In the genomic region with DNA sequence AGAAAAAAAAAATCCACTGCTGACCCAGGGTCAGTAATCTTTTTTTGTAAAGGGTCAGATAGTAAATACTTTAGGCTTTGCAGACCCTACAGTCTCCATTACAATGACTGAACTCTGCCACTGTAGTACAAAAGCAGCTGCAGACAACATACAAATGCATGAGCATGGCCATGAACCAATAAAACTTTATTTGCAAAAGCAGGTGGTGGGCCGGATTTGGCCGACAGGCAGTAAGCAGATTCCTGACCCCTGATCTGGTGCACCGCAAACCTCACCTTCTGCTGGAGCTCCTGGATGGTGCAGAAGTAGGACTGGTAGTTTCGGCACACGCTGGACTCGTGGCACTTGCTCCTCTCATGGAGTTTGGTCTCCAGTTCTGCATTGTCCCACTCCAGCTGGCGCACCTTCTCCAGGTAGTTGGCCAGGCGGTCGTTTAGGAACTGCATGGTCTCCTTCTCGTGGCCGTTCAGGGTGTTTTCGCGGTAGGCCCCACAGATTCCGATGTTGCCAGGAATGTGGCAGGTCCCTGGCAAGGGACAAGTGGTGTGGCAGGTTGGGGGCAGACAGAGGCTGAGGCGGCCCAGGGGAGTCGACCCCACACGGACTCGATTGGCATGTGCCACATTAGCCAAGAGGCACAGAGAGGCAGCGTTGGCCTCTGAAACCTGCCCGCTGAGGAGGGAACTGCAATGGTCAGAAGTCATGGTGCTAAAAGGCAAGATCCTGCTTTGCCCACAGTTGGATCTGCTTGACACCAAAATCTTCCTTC, we compare ENCODE assay signal across 25 cellular contexts. TPM values are rescaled to one million over a fixed set of nuclear protein-coding genes. Genes with fewer than 3 reads are reported as not detected.
DNase-seq lines count a peak whose midpoint lies in the region; ATAC-seq, FAIRE-seq and TF ChIP-seq lines count a peak whose summit lies in the region.
"Had no signal": no experiment of that assay in that cellular context is flagged by ENCODE, and none has a peak within 500 bp of the region (broad histone marks: within the 10 kb centered on the region; RNA-seq: fewer than 3 reads in every experiment).

No MANE protein-coding gene starts in this region.

- no TSS peak for BruUV-seq in K562 (replicated peaks; lab: Mats Ljungman, UMichigan)

- H3K4ac ChIP-seq in H1 (replicated peaks; ENCODE audit: insufficient read length, low read depth, low read length) (no peak overlapping the region), trophoblast cell (ENCODE audit: low read depth, low read length) (no peak overlapping the region)

- intact Hi-C loops in K562 (cut with micrococcal nuclease) (no loop called here), lower lobe of right lung (cut with DNase I) (no loop called here)

- no peak overlapping the region for H4K5ac ChIP-seq in H1 (ENCODE audit: insufficient read length, low read depth, low read length)

- no peak overlapping the region for H3K56ac ChIP-seq in H1 (replicated peaks; ENCODE audit: insufficient read length, low read depth, low read length)

- in situ Hi-C loops in K562 (cut with MboI): no loop called here

- no peak overlapping the region for H4K12ac ChIP-seq in trophoblast cell (ENCODE audit: low read depth, low read length)

- no peaks in the 10 kb centered on the region for H3K23me2 ChIP-seq in H1 (ENCODE audit: low read depth, low read length)

- no peak overlapping the region for H3K14ac ChIP-seq in H1 (ENCODE audit: insufficient read length)
- H3K14ac ChIP-seq in trophoblast cell (ENCODE audit: low read length): no peak overlapping the region

- TF ChIP-seq POLR2A in K562 (conservative IDR thresholded peaks at IDR 0.05) (no peak), H1 (IDR thresholded peaks at IDR 0.05; ENCODE audit: control extremely low read depth in 1 of 2, low read depth in 2 of 2, low read length in 2 of 2) (no peak)

- H2AFZ ChIP-seq in K562 (ENCODE audit: low read depth, low read length) (no peak overlapping the region), H1 (ENCODE audit: low read length) (no peak overlapping the region), trophoblast cell (ENCODE audit: insufficient read depth, low read length, poor library complexity) (no peak overlapping the region)

- H3K79me1 ChIP-seq in H1 (ENCODE audit: low read depth, low read length) (no peaks in the 10 kb centered on the region), trophoblast cell (ENCODE audit: low read length) (no peaks in the 10 kb centered on the region)

- H3K18ac ChIP-seq in H1 (ENCODE audit: extremely low read depth, low read length) (peak overlapping the region; percentile 43; the same call in 1 of the 2 replicates), trophoblast cell (ENCODE audit: low read length) (no peak overlapping the region)

- ATAC-seq in K562 (no peak), GM21529 (IDR thresholded peaks at IDR 0.05; ENCODE audit: unreplicated experiment) (no peak), lower lobe of right lung (no peak), HG02763 (IDR thresholded peaks at IDR 0.05; ENCODE audit: unreplicated experiment) (no peak)
- ATAC-seq: HCT116 had no signal

- H3K4me2 ChIP-seq in K562 (ENCODE audit: insufficient read depth, low read length) (no peak overlapping the region), H1 (ENCODE audit: insufficient read depth in 1 of 2, low read depth in 2 of 2, low read length in 2 of 2) (no peak overlapping the region), trophoblast cell (ENCODE audit: low read length) (no peak overlapping the region)

- no peaks in the 10 kb centered on the region for H4K20me1 ChIP-seq in K562 (replicated peaks; ENCODE audit: control insufficient read depth, insufficient read depth, low read length)
- H4K20me1 ChIP-seq in H1 (replicated peaks in 1 of 2; ENCODE audit: control insufficient read depth in 1 of 2, insufficient read depth in 2 of 2, low read length in 2 of 2): no peaks in the 10 kb centered on the region

- H3K79me2 ChIP-seq in K562 (ENCODE audit: control insufficient read depth, insufficient read depth, low read length): no peaks in the 10 kb centered on the region
- H3K79me2 ChIP-seq in H1 (ENCODE audit: control insufficient read depth in 1 of 2, insufficient read depth in 2 of 2, low read length in 2 of 2): no peaks in the 10 kb centered on the region
- H3K79me2 ChIP-seq in trophoblast cell (ENCODE audit: control insufficient read depth, insufficient read depth, low read length, poor library complexity): no peaks in the 10 kb centered on the region

- H2BK12ac ChIP-seq in H1 (ENCODE audit: low read depth, low read length) (peak overlapping the region; percentile 53; the same call in 1 of the 2 replicates), trophoblast cell (ENCODE audit: low read length) (no peak overlapping the region)

- H2BK20ac ChIP-seq in H1 (ENCODE audit: low read length): no peak overlapping the region

- H2BK120ac ChIP-seq in H1 (replicated peaks; ENCODE audit: low read depth, low read length): no peak overlapping the region
- no peak overlapping the region for H2BK120ac ChIP-seq in trophoblast cell (ENCODE audit: insufficient read depth, low read length, poor library complexity)

- no peak overlapping the region for H4K91ac ChIP-seq in H1 (replicated peaks; ENCODE audit: insufficient read length, low read length)
- no peak overlapping the region for H4K91ac ChIP-seq in trophoblast cell (ENCODE audit: low read depth, low read length)

- H2BK5ac ChIP-seq in H1 (ENCODE audit: low read depth, low read length) (peak overlapping the region; percentile 15; the same call in 1 of the 2 replicates), trophoblast cell (ENCODE audit: low read depth, low read length, poor library complexity) (no peak overlapping the region)

- H2BK15ac ChIP-seq in H1 (ENCODE audit: low read length): peak overlapping the region; percentile 76; the same call in 1 of the 2 replicates

- 0% methylated on average over 20 of the region's 20 CpGs for WGBS in K562 (ENCODE audit: insufficient coverage, low coverage, missing lambda C conversion rate)
- 94% methylated on average over 20 of the region's 20 CpGs; no CpG with 5 or more reads in 1 of the 2 experiments for WGBS in H1 (ENCODE audit: extremely low coverage in 1 of 2, insufficient coverage in 1 of 2, insufficient read length in 1 of 2, insufficient replicate concordance in 2 of 2, low coverage in 1 of 2, low lambda C conversion rate in 2 of 2, missing lambda C conversion rate in 1 of 2), 2 experiments
- no CpG with 5 or more reads among the region's 20 CpGs for WGBS in trophoblast cell (ENCODE audit: extremely low coverage, insufficient coverage, insufficient read length)

- H3K27ac ChIP-seq in K562 (ENCODE audit: extremely low read depth, low read depth, low read length) (no peak overlapping the region), H1 (ENCODE audit: low read depth, low read length) (no peak overlapping the region), trophoblast cell (ENCODE audit: low read depth, low read length) (no peak overlapping the region), lower lobe of right lung (no peak overlapping the region)

- H3K36me3 ChIP-seq in K562 (ENCODE audit: control insufficient read depth, insufficient read depth, low read length) (no peaks in the 10 kb centered on the region), H1 (ENCODE audit: control insufficient read depth in 2 of 4, insufficient read depth in 4 of 4, low read length in 3 of 4) (no peaks in the 10 kb centered on the region), trophoblast cell (ENCODE audit: control insufficient read depth in 1 of 2, insufficient read depth in 2 of 2, low read length in 2 of 2) (no peaks in the 10 kb centered on the region), lower lobe of right lung (no peaks in the 10 kb centered on the region)

- DNase-seq in HTR-8/SVneo (ENCODE audit: insufficient read length, low spot score): no peak
- no peak for DNase-seq in K562 (ENCODE audit: extremely low read depth in 1 of 4, low spot score in 3 of 4)
- no peak for DNase-seq in H1 (ENCODE audit: low read depth in 1 of 2, low spot score in 2 of 2)
- no peak for DNase-seq in trophoblast cell
- no peak for DNase-seq in lower lobe of right lung
- no peak for DNase-seq in amygdala (lab: John Stamatoyannopoulos, UW)
- DNase-seq: C1 segment of cervical spinal cord; Calu3; CD4-positive, alpha-beta memory T cell; COR-L47; DMS53; DMS79 treated with DMSO at 0.1 percent for 48 hours; GF-D8; H9 had no signal

- no peak for TF ChIP-seq EP300 in K562 (IDR thresholded peaks at IDR 0.05; ENCODE audit: low read length)
- TF ChIP-seq EP300 in H1 (IDR thresholded peaks at IDR 0.05; ENCODE audit: borderline replicate concordance in 1 of 2, low read depth in 2 of 2, low read length in 2 of 2): no peak

- H3K27me3 ChIP-seq in K562 (ENCODE audit: control insufficient read depth in 2 of 2, insufficient read depth in 2 of 2, low read length in 2 of 2) (peaks cover 14 to 39% of the 10 kb centered on the region in 2 experiments; a peak in 3 of 5 replicates), H1 (replicated peaks in 1 of 4; ENCODE audit: control insufficient read depth in 3 of 4, extremely low read depth in 1 of 4, insufficient read depth in 3 of 4, low read length in 3 of 4) (no peaks in the 10 kb centered on the region; a peak in 2 of 7 replicates), trophoblast cell (ENCODE audit: insufficient read depth, low read length) (no peaks in the 10 kb centered on the region), lower lobe of right lung (ENCODE audit: low read depth) (no peaks in the 10 kb centered on the region)

- CTCF ChIA-PET in K562 (lab: Yijun Ruan, JAX; ENCODE audit: low intra/inter-chr PET ratio) (no interaction called here), H1 (lab: Charles Lee; ENCODE audit: partially characterized antibody) (interaction anchor here (0.6 to 0.9 kb wide), 2 partner anchors 89 to 252 kb away, joined by 3 read pairs; no protein-coding TSS in a partner anchor)

- FAIRE-seq in HTR-8/SVneo (lab: Jason Lieb, UNC): peak; percentile 36
- FAIRE-seq in K562 (lab: Jason Lieb, UNC): no peak
- no peak for FAIRE-seq in H1 (lab: Jason Lieb, UNC)
- FAIRE-seq: GM12891, GM18507 had no signal

- TF ChIP-seq CTCF in K562 (IDR thresholded peaks at IDR 0.05 in 2 of 3, conservative IDR thresholded peaks at IDR 0.05 in 1 of 3; ENCODE audit: insufficient read depth in 2 of 3, low read depth in 1 of 3, low read length in 3 of 3): no peak
- no peak for TF ChIP-seq CTCF in H1 (IDR thresholded peaks at IDR 0.05; ENCODE audit: control extremely low read depth in 1 of 3, insufficient read depth in 1 of 3, low read depth in 1 of 3, low read length in 3 of 3)
- no peak for TF ChIP-seq CTCF in lower lobe of right lung (IDR thresholded peaks at IDR 0.05)

- H3K4me3 ChIP-seq in K562: no peak overlapping the region
- H3K4me3 ChIP-seq in H1 (ENCODE audit: extremely low read depth in 1 of 4, insufficient read depth in 2 of 4, low read depth in 3 of 4, low read length in 4 of 4): no peak overlapping the region
- H3K4me3 ChIP-seq in trophoblast cell (ENCODE audit: low read depth, low read length): no peak overlapping the region
- H3K4me3 ChIP-seq in lower lobe of right lung: no peak overlapping the region

- H3K23ac ChIP-seq in H1 (ENCODE audit: insufficient read length): no peak overlapping the region
- H3K23ac ChIP-seq in trophoblast cell (ENCODE audit: low read length): peak overlapping the region; percentile 10

- H3K9ac ChIP-seq in K562 (ENCODE audit: insufficient read depth in 1 of 2, low read depth in 2 of 2, low read length in 2 of 2) (no peak overlapping the region), H1 (replicated peaks in 1 of 4; ENCODE audit: extremely low read depth in 1 of 4, low read depth in 3 of 4, low read length in 3 of 4) (no peak overlapping the region), trophoblast cell (ENCODE audit: low read length) (no peak overlapping the region)

- TF ChIP-seq RAD21 in K562 (CRISPR knock-in tag; conservative IDR thresholded peaks at IDR 0.05 in 1 of 2, IDR thresholded peaks at IDR 0.05 in 1 of 2) (no peak), H1 (IDR thresholded peaks at IDR 0.05 in 1 of 2, conservative IDR thresholded peaks at IDR 0.05 in 1 of 2; ENCODE audit: low read depth in 2 of 2, low read length in 2 of 2) (no peak)

- POLR2A ChIA-PET in K562 (lab: Yijun Ruan, JAX) (interaction anchor here (0.6 kb wide), 2 partner anchors 13 to 228 kb away, joined by 3 read pairs; partner anchors contain the start of gene KRT37), H1 (lab: Charles Lee; ENCODE audit: partially characterized antibody) (no interaction called here)

- H3K4me1 ChIP-seq in K562 (replicated peaks in 1 of 2; ENCODE audit: control insufficient read depth in 2 of 2, insufficient read depth in 2 of 2, low read length in 2 of 2): no peaks in the 10 kb centered on the region
- peaks cover 0 to 7% (median 1%) of the 10 kb centered on the region in 4 experiments; a peak in 5 of 7 replicates for H3K4me1 ChIP-seq in H1 (replicated peaks in 1 of 4; ENCODE audit: control insufficient read depth in 3 of 4, insufficient read depth in 4 of 4, low read length in 3 of 4)
- peaks cover 0 to 5% of the 10 kb centered on the region in 2 experiments for H3K4me1 ChIP-seq in trophoblast cell (ENCODE audit: control insufficient read depth in 1 of 2, insufficient read depth in 2 of 2, low read length in 2 of 2)
- H3K4me1 ChIP-seq in lower lobe of right lung: no peaks in the 10 kb centered on the region

- H2AK5ac ChIP-seq in H1 (ENCODE audit: low read depth, low read length) (no peak overlapping the region), trophoblast cell (ENCODE audit: low read length) (no peak overlapping the region)

- H3K9me1 ChIP-seq in K562 (ENCODE audit: control insufficient read depth, insufficient read depth, low read length): no peaks in the 10 kb centered on the region

- no peak overlapping the region for H4K8ac ChIP-seq in H1 (ENCODE audit: extremely low read depth, insufficient read depth, low read length)
- no peak overlapping the region for H4K8ac ChIP-seq in trophoblast cell (ENCODE audit: low read depth, low read length)

- H3K9me3 ChIP-seq in K562 (replicated peaks; ENCODE audit: control insufficient read depth, insufficient read depth, low read depth, low read length): no peaks in the 10 kb centered on the region
- no peaks in the 10 kb centered on the region for H3K9me3 ChIP-seq in H1 (ENCODE audit: insufficient read depth in 2 of 2, low read depth in 1 of 2, low read length in 1 of 2)
- peaks cover 5% of the 10 kb centered on the region for H3K9me3 ChIP-seq in trophoblast cell (ENCODE audit: insufficient read depth, low read depth, low read length)
- H3K9me3 ChIP-seq in lower lobe of right lung: no peaks in the 10 kb centered on the region

RNA-seq across cellular contexts. Expression of gene KRT37, which starts 13.1 kb away (rescaled TPM):
- not detected in 2 replicates for total RNA-seq in K562 (2011; cell fraction: chromatin; rRNA removed; ENCODE audit: low replicate concordance)
- total RNA-seq in K562 (2011; cell fraction: nucleolus; rRNA removed): not detected in 2 replicates
- not detected in 2 replicates for total RNA-seq in K562 (2011; cell fraction: nucleoplasm; rRNA removed)
- total RNA-seq in K562 (2014; rRNA removed) (not detected in 2 replicates), K562 (2014; rRNA removed; fragmentation: Illumina TruSeq; extraction: Trizol) (not detected in 2 replicates), K562 (2015; rRNA removed; fragmentation: Illumina TruSeq; extraction: Trizol) (not detected in 2 replicates), K562 (2021) (not detected in 2 replicates), lower lobe of right lung (not detected)
- polyA plus RNA-seq in K562 (2011; rRNA removed) (not detected in 2 replicates), K562 (2014; fragmentation: Illumina TruSeq; extraction: Trizol) (not detected in 2 replicates), K562 (2014; fragmentation: Nextera tagmentation; extraction: Ambion mirVana) (not detected), K562 (2014; rRNA removed) (not detected in 2 replicates), H1 (2011; rRNA removed) (not detected in 2 replicates)
- polyA plus RNA-seq in K562 (2011; cell fraction: cytosol; rRNA removed): not detected in 2 replicates
- polyA plus RNA-seq in K562 (2011; cell fraction: nucleus; rRNA removed): not detected in 2 replicates
- not detected in 2 replicates for polyA plus RNA-seq in K562 (2012)
- polyA minus RNA-seq in K562 (2011; rRNA and poly(A)+ RNA removed): not detected in 2 replicates
- not detected in 2 replicates for polyA minus RNA-seq in K562 (2011; cell fraction: cytosol; rRNA and poly(A)+ RNA removed)
- not detected in 2 replicates for polyA minus RNA-seq in K562 (2011; cell fraction: nucleus; rRNA and poly(A)+ RNA removed)
- not detected in 2 replicates for total RNA-seq in H1 (2021; fragmentation: NEBNext Ultra II Directional; extraction: Animal tissue kit (Norgen Biotek cat#: 25700))
- not detected for polyA plus RNA-seq in H1 (2011; cell fraction: cytosol; rRNA removed)
- not detected for polyA plus RNA-seq in H1 (2011; cell fraction: nucleus; rRNA removed)
- polyA plus RNA-seq in H1 (2012, experiment 1 of 2): not detected in 4 replicates
- not detected for polyA plus RNA-seq in H1 (2012, experiment 2 of 2)
- polyA plus RNA-seq in H1 (2013, experiment 1 of 2): not detected
- polyA plus RNA-seq in H1 (2013, experiment 2 of 2): not detected
- polyA minus RNA-seq in H1 (2011; rRNA and poly(A)+ RNA removed): not detected in 2 replicates
- not detected for polyA minus RNA-seq in H1 (2011; cell fraction: cytosol; rRNA and poly(A)+ RNA removed)
- not detected for polyA minus RNA-seq in H1 (2011; cell fraction: nucleus; rRNA and poly(A)+ RNA removed)
- 0.03 and 0.07 TPM in 2 replicates for polyA plus RNA-seq in trophoblast cell (2013)
- total RNA-seq: A172; A673; Calu3; CD4-positive, alpha-beta memory T cell; Daoy; G401; H4; H9 had no signal
- polyA plus RNA-seq: BJ; CD4-positive, alpha-beta memory T cell had no signal

RNA-seq across cellular contexts. Expression of gene KRT31, which starts 13.8 kb away (rescaled TPM):
- not detected in 2 replicates for total RNA-seq in K562 (2011; cell fraction: chromatin; rRNA removed; ENCODE audit: low replicate concordance)
- not detected in 2 replicates for total RNA-seq in K562 (2011; cell fraction: nucleolus; rRNA removed)
- total RNA-seq in K562 (2011; cell fraction: nucleoplasm; rRNA removed): not detected in 2 replicates
- total RNA-seq in K562 (2014; rRNA removed) (not detected in 2 replicates), K562 (2014; rRNA removed; fragmentation: Illumina TruSeq; extraction: Trizol) (not detected in 2 replicates), K562 (2015; rRNA removed; fragmentation: Illumina TruSeq; extraction: Trizol) (not detected in 2 replicates), K562 (2021) (not detected in 2 replicates), lower lobe of right lung (not detected)
- polyA plus RNA-seq in K562 (2011; rRNA removed) (not detected in 2 replicates), K562 (2014; fragmentation: Illumina TruSeq; extraction: Trizol) (not detected in 2 replicates), K562 (2014; fragmentation: Nextera tagmentation; extraction: Ambion mirVana) (not detected), K562 (2014; rRNA removed) (not detected in 2 replicates), H1 (2011; rRNA removed) (not detected in 2 replicates)
- polyA plus RNA-seq in K562 (2011; cell fraction: cytosol; rRNA removed): not detected in 2 replicates
- polyA plus RNA-seq in K562 (2011; cell fraction: nucleus; rRNA removed): not detected in 2 replicates
- polyA plus RNA-seq in K562 (2012): not detected in 2 replicates
- not detected in 2 replicates for polyA minus RNA-seq in K562 (2011; rRNA and poly(A)+ RNA removed)
- not detected in 2 replicates for polyA minus RNA-seq in K562 (2011; cell fraction: cytosol; rRNA and poly(A)+ RNA removed)
- not detected in 2 replicates for polyA minus RNA-seq in K562 (2011; cell fraction: nucleus; rRNA and poly(A)+ RNA removed)
- total RNA-seq in H1 (2021; fragmentation: NEBNext Ultra II Directional; extraction: Animal tissue kit (Norgen Biotek cat#: 25700)): not detected in 2 replicates
- not detected for polyA plus RNA-seq in H1 (2011; cell fraction: cytosol; rRNA removed)
- not detected for polyA plus RNA-seq in H1 (2011; cell fraction: nucleus; rRNA removed)
- polyA plus RNA-seq in H1 (2012, experiment 1 of 2): not detected in 4 replicates
- polyA plus RNA-seq in H1 (2012, experiment 2 of 2): not detected
- not detected for polyA plus RNA-seq in H1 (2013, experiment 1 of 2)
- not detected for polyA plus RNA-seq in H1 (2013, experiment 2 of 2)
- polyA minus RNA-seq in H1 (2011; rRNA and poly(A)+ RNA removed): not detected in 2 replicates
- not detected for polyA minus RNA-seq in H1 (2011; cell fraction: cytosol; rRNA and poly(A)+ RNA removed)
- polyA minus RNA-seq in H1 (2011; cell fraction: nucleus; rRNA and poly(A)+ RNA removed): not detected
- polyA plus RNA-seq in trophoblast cell (2013): not detected in 2 replicates
- total RNA-seq: A172; A673; Calu3; CD4-positive, alpha-beta memory T cell; Daoy; G401; H4; H9 had no signal
- polyA plus RNA-seq: CD4-positive, alpha-beta memory T cell had no signal

RNA-seq across cellular contexts. Expression of gene KRT34, which starts 29.1 kb away (rescaled TPM):
- not detected in 2 replicates for total RNA-seq in K562 (2011; cell fraction: chromatin; rRNA removed; ENCODE audit: low replicate concordance)
- not detected in 2 replicates for total RNA-seq in K562 (2011; cell fraction: nucleolus; rRNA removed)
- not detected in 2 replicates for total RNA-seq in K562 (2011; cell fraction: nucleoplasm; rRNA removed)
- total RNA-seq in K562 (2014; rRNA removed): not detected in 2 replicates
- total RNA-seq in K562 (2014; rRNA removed; fragmentation: Illumina TruSeq; extraction: Trizol): not detected in 2 replicates
- not detected in 2 replicates for total RNA-seq in K562 (2015; rRNA removed; fragmentation: Illumina TruSeq; extraction: Trizol)
- not detected in 2 replicates for total RNA-seq in K562 (2021)
- polyA plus RNA-seq in K562 (2011; rRNA removed): not detected in 2 replicates
- not detected in 2 replicates for polyA plus RNA-seq in K562 (2011; cell fraction: cytosol; rRNA removed)
- not detected in 2 replicates for polyA plus RNA-seq in K562 (2011; cell fraction: nucleus; rRNA removed)
- polyA plus RNA-seq in K562 (2012): not detected in 2 replicates
- not detected in 2 replicates for polyA plus RNA-seq in K562 (2014; fragmentation: Illumina TruSeq; extraction: Trizol)
- polyA plus RNA-seq in K562 (2014; fragmentation: Nextera tagmentation; extraction: Ambion mirVana): not detected
- polyA plus RNA-seq in K562 (2014; rRNA removed): not detected in 2 replicates
- polyA minus RNA-seq in K562 (2011; rRNA and poly(A)+ RNA removed): not detected in 2 replicates
- polyA minus RNA-seq in K562 (2011; cell fraction: cytosol; rRNA and poly(A)+ RNA removed): not detected in 2 replicates
- not detected in 2 replicates for polyA minus RNA-seq in K562 (2011; cell fraction: nucleus; rRNA and poly(A)+ RNA removed)
- total RNA-seq in H1 (2021; fragmentation: NEBNext Ultra II Directional; extraction: Animal tissue kit (Norgen Biotek cat#: 25700)): not detected in 2 replicates
- not detected in 2 replicates for polyA plus RNA-seq in H1 (2011; rRNA removed)
- polyA plus RNA-seq in H1 (2011; cell fraction: cytosol; rRNA removed): not detected
- polyA plus RNA-seq in H1 (2011; cell fraction: nucleus; rRNA removed): not detected
- polyA plus RNA-seq in H1 (2012, experiment 1 of 2): not detected in 4 replicates
- polyA plus RNA-seq in H1 (2012, experiment 2 of 2): not detected
- polyA plus RNA-seq in H1 (2013, experiment 1 of 2): not detected
- not detected for polyA plus RNA-seq in H1 (2013, experiment 2 of 2)
- not detected in 2 replicates for polyA minus RNA-seq in H1 (2011; rRNA and poly(A)+ RNA removed)
- not detected for polyA minus RNA-seq in H1 (2011; cell fraction: cytosol; rRNA and poly(A)+ RNA removed)
- not detected for polyA minus RNA-seq in H1 (2011; cell fraction: nucleus; rRNA and poly(A)+ RNA removed)
- not detected in 2 replicates for polyA plus RNA-seq in trophoblast cell (2013)
- not detected for total RNA-seq in lower lobe of right lung
- total RNA-seq: A673; Calu3; CD4-positive, alpha-beta memory T cell; G401; H9 had no signal
- polyA plus RNA-seq: CD4-positive, alpha-beta memory T cell had no signal

RNA-seq across cellular contexts. Expression of gene KRT38, which starts 29.5 kb away (rescaled TPM):
- total RNA-seq in K562 (2011; cell fraction: chromatin; rRNA removed; ENCODE audit: low replicate concordance): not detected in 2 replicates
- not detected in 2 replicates for total RNA-seq in K562 (2011; cell fraction: nucleolus; rRNA removed)
- total RNA-seq in K562 (2011; cell fraction: nucleoplasm; rRNA removed): not detected in 2 replicates
- total RNA-seq in K562 (2014; rRNA removed): not detected in 2 replicates
- not detected in 2 replicates for total RNA-seq in K562 (2014; rRNA removed; fragmentation: Illumina TruSeq; extraction: Trizol)
- total RNA-seq in K562 (2015; rRNA removed; fragmentation: Illumina TruSeq; extraction: Trizol): not detected in 2 replicates
- not detected in 2 replicates for total RNA-seq in K562 (2021)
- polyA plus RNA-seq in K562 (2011; rRNA removed): not detected in 2 replicates
- not detected in 2 replicates for polyA plus RNA-seq in K562 (2011; cell fraction: cytosol; rRNA removed)
- polyA plus RNA-seq in K562 (2011; cell fraction: nucleus; rRNA removed): not detected in 2 replicates
- not detected in 2 replicates for polyA plus RNA-seq in K562 (2012)
- polyA plus RNA-seq in K562 (2014; fragmentation: Illumina TruSeq; extraction: Trizol): not detected in 2 replicates
- not detected for polyA plus RNA-seq in K562 (2014; fragmentation: Nextera tagmentation; extraction: Ambion mirVana)
- not detected in 2 replicates for polyA plus RNA-seq in K562 (2014; rRNA removed)
- not detected in 2 replicates for polyA minus RNA-seq in K562 (2011; rRNA and poly(A)+ RNA removed)
- polyA minus RNA-seq in K562 (2011; cell fraction: cytosol; rRNA and poly(A)+ RNA removed): not detected in 2 replicates
- polyA minus RNA-seq in K562 (2011; cell fraction: nucleus; rRNA and poly(A)+ RNA removed): not detected in 2 replicates
- not detected in 2 replicates for total RNA-seq in H1 (2021; fragmentation: NEBNext Ultra II Directional; extraction: Animal tissue kit (Norgen Biotek cat#: 25700))
- not detected in 2 replicates for polyA plus RNA-seq in H1 (2011; rRNA removed)
- polyA plus RNA-seq in H1 (2011; cell fraction: cytosol; rRNA removed): not detected
- not detected for polyA plus RNA-seq in H1 (2011; cell fraction: nucleus; rRNA removed)
- not detected in 4 replicates for polyA plus RNA-seq in H1 (2012, experiment 1 of 2)
- polyA plus RNA-seq in H1 (2012, experiment 2 of 2): not detected
- not detected for polyA plus RNA-seq in H1 (2013, experiment 1 of 2)
- polyA plus RNA-seq in H1 (2013, experiment 2 of 2): not detected
- not detected in 2 replicates for polyA minus RNA-seq in H1 (2011; rRNA and poly(A)+ RNA removed)
- polyA minus RNA-seq in H1 (2011; cell fraction: cytosol; rRNA and poly(A)+ RNA removed): not detected
- not detected for polyA minus RNA-seq in H1 (2011; cell fraction: nucleus; rRNA and poly(A)+ RNA removed)
- not detected in 2 replicates for polyA plus RNA-seq in trophoblast cell (2013)
- not detected for total RNA-seq in lower lobe of right lung
- total RNA-seq: A172; A673; Calu3; CD4-positive, alpha-beta memory T cell; Daoy; G401; H4; H9 had no signal
- polyA plus RNA-seq: CD4-positive, alpha-beta memory T cell had no signal

RNA-seq across cellular contexts. Expression of gene KRT33B, which starts 41.6 kb away (rescaled TPM):
- not detected in 2 replicates for total RNA-seq in K562 (2011; cell fraction: chromatin; rRNA removed; ENCODE audit: low replicate concordance)
- total RNA-seq in K562 (2011; cell fraction: nucleolus; rRNA removed): not detected in 2 replicates
- not detected in 2 replicates for total RNA-seq in K562 (2011; cell fraction: nucleoplasm; rRNA removed)
- total RNA-seq in K562 (2014; rRNA removed) (not detected in 2 replicates), K562 (2014; rRNA removed; fragmentation: Illumina TruSeq; extraction: Trizol) (not detected in 2 replicates), K562 (2015; rRNA removed; fragmentation: Illumina TruSeq; extraction: Trizol) (not detected in 2 replicates), K562 (2021) (not detected in 2 replicates), lower lobe of right lung (not detected)
- polyA plus RNA-seq in K562 (2011; rRNA removed) (not detected in 2 replicates), K562 (2014; fragmentation: Illumina TruSeq; extraction: Trizol) (not detected in 2 replicates), K562 (2014; fragmentation: Nextera tagmentation; extraction: Ambion mirVana) (not detected), K562 (2014; rRNA removed) (not detected in 2 replicates), H1 (2011; rRNA removed) (not detected in 2 replicates)
- not detected in 2 replicates for polyA plus RNA-seq in K562 (2011; cell fraction: cytosol; rRNA removed)
- polyA plus RNA-seq in K562 (2011; cell fraction: nucleus; rRNA removed): not detected in 2 replicates
- polyA plus RNA-seq in K562 (2012): not detected in 2 replicates
- polyA minus RNA-seq in K562 (2011; rRNA and poly(A)+ RNA removed): not detected in 2 replicates
- polyA minus RNA-seq in K562 (2011; cell fraction: cytosol; rRNA and poly(A)+ RNA removed): not detected in 2 replicates
- not detected in 2 replicates for polyA minus RNA-seq in K562 (2011; cell fraction: nucleus; rRNA and poly(A)+ RNA removed)
- total RNA-seq in H1 (2021; fragmentation: NEBNext Ultra II Directional; extraction: Animal tissue kit (Norgen Biotek cat#: 25700)): not detected in 2 replicates
- polyA plus RNA-seq in H1 (2011; cell fraction: cytosol; rRNA removed): not detected
- polyA plus RNA-seq in H1 (2011; cell fraction: nucleus; rRNA removed): not detected
- polyA plus RNA-seq in H1 (2012, experiment 1 of 2): not detected in 4 replicates
- polyA plus RNA-seq in H1 (2012, experiment 2 of 2): not detected
- not detected for polyA plus RNA-seq in H1 (2013, experiment 1 of 2)
- not detected for polyA plus RNA-seq in H1 (2013, experiment 2 of 2)
- not detected in 2 replicates for polyA minus RNA-seq in H1 (2011; rRNA and poly(A)+ RNA removed)
- polyA minus RNA-seq in H1 (2011; cell fraction: cytosol; rRNA and poly(A)+ RNA removed): not detected
- not detected for polyA minus RNA-seq in H1 (2011; cell fraction: nucleus; rRNA and poly(A)+ RNA removed)
- 0.03 and 0.04 TPM in 2 replicates for polyA plus RNA-seq in trophoblast cell (2013)
- total RNA-seq: A172; A673; Calu3; CD4-positive, alpha-beta memory T cell; Daoy; G401; H4; H9 had no signal
- polyA plus RNA-seq: CD4-positive, alpha-beta memory T cell had no signal
